ENCODE assay signal across 1 cellular context in genomic region chr5:93902288-93902687, GRCh38.
TF ChIP-seq lines count a peak whose summit lies in the region.

No MANE protein-coding gene starts in this region.

TF ChIP-seq in HepG2, 621 proteins besides CTCF, POLR2A, EP300 and RAD21 (continued from another document and continues in another):
- no peak for TF ChIP-seq ZNF318 (CRISPR knock-in tag; IDR thresholded peaks at IDR 0.05)
- TF ChIP-seq GABPA (IDR thresholded peaks at IDR 0.05; ENCODE audit: low read depth, low read length) = no peak
- no peak for TF ChIP-seq GABPA (CRISPR knock-in tag; IDR thresholded peaks at IDR 0.05; ENCODE audit: low read depth)
- TF ChIP-seq TBX2 (CRISPR knock-in tag; IDR thresholded peaks at IDR 0.05; ENCODE audit: borderline replicate concordance) = no peak
- no peak for TF ChIP-seq NBN (conservative IDR thresholded peaks at IDR 0.05)
- TF ChIP-seq, protein P1, sequence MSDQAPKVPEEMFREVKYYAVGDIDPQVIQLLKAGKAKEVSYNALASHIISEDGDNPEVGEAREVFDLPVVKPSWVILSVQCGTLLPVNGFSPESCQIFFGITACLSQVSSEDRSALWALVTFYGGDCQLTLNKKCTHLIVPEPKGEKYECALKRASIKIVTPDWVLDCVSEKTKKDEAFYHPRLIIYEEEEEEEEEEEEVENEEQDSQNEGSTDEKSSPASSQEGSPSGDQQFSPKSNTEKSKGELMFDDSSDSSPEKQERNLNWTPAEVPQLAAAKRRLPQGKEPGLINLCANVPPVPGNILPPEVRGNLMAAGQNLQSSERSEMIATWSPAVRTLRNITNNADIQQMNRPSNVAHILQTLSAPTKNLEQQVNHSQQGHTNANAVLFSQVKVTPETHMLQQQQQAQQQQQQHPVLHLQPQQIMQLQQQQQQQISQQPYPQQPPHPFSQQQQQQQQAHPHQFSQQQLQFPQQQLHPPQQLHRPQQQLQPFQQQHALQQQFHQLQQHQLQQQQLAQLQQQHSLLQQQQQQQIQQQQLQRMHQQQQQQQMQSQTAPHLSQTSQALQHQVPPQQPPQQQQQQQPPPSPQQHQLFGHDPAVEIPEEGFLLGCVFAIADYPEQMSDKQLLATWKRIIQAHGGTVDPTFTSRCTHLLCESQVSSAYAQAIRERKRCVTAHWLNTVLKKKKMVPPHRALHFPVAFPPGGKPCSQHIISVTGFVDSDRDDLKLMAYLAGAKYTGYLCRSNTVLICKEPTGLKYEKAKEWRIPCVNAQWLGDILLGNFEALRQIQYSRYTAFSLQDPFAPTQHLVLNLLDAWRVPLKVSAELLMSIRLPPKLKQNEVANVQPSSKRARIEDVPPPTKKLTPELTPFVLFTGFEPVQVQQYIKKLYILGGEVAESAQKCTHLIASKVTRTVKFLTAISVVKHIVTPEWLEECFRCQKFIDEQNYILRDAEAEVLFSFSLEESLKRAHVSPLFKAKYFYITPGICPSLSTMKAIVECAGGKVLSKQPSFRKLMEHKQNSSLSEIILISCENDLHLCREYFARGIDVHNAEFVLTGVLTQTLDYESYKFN (CRISPR knock-in tag; conservative IDR thresholded peaks at IDR 0.05) = peak; percentile 61
- TF ChIP-seq HHEX (CRISPR knock-in tag; IDR thresholded peaks at IDR 0.05) = no peak
- TF ChIP-seq FOXA3 (CRISPR knock-in tag; IDR thresholded peaks at IDR 0.05) = peak; percentile 36; the same call in 1 of the 2 replicates
- no peak for TF ChIP-seq HMGA1 (CRISPR knock-in tag; conservative IDR thresholded peaks at IDR 0.05)
- no peak for TF ChIP-seq YEATS2 (CRISPR knock-in tag; IDR thresholded peaks at IDR 0.05; ENCODE audit: borderline replicate concordance)
- no peak for TF ChIP-seq SP5 (CRISPR knock-in tag; IDR thresholded peaks at IDR 0.05; ENCODE audit: borderline replicate concordance, low read depth)
- TF ChIP-seq SATB2 (CRISPR knock-in tag; IDR thresholded peaks at IDR 0.05) = no peak
- TF ChIP-seq UBTF (CRISPR knock-in tag; IDR thresholded peaks at IDR 0.05) = no peak
- TF ChIP-seq HMG20A (CRISPR knock-in tag; IDR thresholded peaks at IDR 0.05; ENCODE audit: borderline replicate concordance) = no peak
- TF ChIP-seq BORCS8-MEF2B (CRISPR knock-in tag; IDR thresholded peaks at IDR 0.05) = no peak
- no peak for TF ChIP-seq CBX5 (CRISPR knock-in tag; IDR thresholded peaks at IDR 0.05; ENCODE audit: borderline replicate concordance)
- TF ChIP-seq, protein P2, sequence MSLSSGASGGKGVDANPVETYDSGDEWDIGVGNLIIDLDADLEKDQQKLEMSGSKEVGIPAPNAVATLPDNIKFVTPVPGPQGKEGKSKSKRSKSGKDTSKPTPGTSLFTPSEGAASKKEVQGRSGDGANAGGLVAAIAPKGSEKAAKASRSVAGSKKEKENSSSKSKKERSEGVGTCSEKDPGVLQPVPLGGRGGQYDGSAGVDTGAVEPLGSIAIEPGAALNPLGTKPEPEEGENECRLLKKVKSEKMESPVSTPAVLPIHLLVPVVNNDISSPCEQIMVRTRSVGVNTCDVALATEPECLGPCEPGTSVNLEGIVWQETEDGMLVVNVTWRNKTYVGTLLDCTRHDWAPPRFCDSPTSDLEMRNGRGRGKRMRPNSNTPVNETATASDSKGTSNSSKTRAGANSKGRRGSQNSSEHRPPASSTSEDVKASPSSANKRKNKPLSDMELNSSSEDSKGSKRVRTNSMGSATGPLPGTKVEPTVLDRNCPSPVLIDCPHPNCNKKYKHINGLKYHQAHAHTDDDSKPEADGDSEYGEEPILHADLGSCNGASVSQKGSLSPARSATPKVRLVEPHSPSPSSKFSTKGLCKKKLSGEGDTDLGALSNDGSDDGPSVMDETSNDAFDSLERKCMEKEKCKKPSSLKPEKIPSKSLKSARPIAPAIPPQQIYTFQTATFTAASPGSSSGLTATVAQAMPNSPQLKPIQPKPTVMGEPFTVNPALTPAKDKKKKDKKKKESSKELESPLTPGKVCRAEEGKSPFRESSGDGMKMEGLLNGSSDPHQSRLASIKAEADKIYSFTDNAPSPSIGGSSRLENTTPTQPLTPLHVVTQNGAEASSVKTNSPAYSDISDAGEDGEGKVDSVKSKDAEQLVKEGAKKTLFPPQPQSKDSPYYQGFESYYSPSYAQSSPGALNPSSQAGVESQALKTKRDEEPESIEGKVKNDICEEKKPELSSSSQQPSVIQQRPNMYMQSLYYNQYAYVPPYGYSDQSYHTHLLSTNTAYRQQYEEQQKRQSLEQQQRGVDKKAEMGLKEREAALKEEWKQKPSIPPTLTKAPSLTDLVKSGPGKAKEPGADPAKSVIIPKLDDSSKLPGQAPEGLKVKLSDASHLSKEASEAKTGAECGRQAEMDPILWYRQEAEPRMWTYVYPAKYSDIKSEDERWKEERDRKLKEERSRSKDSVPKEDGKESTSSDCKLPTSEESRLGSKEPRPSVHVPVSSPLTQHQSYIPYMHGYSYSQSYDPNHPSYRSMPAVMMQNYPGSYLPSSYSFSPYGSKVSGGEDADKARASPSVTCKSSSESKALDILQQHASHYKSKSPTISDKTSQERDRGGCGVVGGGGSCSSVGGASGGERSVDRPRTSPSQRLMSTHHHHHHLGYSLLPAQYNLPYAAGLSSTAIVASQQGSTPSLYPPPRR (CRISPR knock-in tag; IDR thresholded peaks at IDR 0.05; ENCODE audit: borderline replicate concordance) = no peak
- no peak for TF ChIP-seq ZNF263 (CRISPR knock-in tag; IDR thresholded peaks at IDR 0.05)
- TF ChIP-seq MAFG (CRISPR knock-in tag; IDR thresholded peaks at IDR 0.05) = no peak
- no peak for TF ChIP-seq PPARG (CRISPR knock-in tag; conservative IDR thresholded peaks at IDR 0.05)
- no peak for TF ChIP-seq ZNF615 (CRISPR knock-in tag; IDR thresholded peaks at IDR 0.05; ENCODE audit: borderline replicate concordance)
- no peak for TF ChIP-seq ESRRA (CRISPR knock-in tag; IDR thresholded peaks at IDR 0.05; ENCODE audit: low read depth)
- TF ChIP-seq ZNF101 (CRISPR knock-in tag; IDR thresholded peaks at IDR 0.05; ENCODE audit: borderline replicate concordance, low read depth) = no peak
- no peak for TF ChIP-seq ZNF761 (CRISPR knock-in tag; conservative IDR thresholded peaks at IDR 0.05)
- TF ChIP-seq MXI1 (IDR thresholded peaks at IDR 0.05; ENCODE audit: borderline replicate concordance, low read depth, low read length) = no peak
- no peak for TF ChIP-seq ZNF569 (CRISPR knock-in tag; IDR thresholded peaks at IDR 0.05; ENCODE audit: borderline replicate concordance)
- peak; percentile 78; the same call in 1 of the 2 replicates for TF ChIP-seq ZNF3 (CRISPR knock-in tag; IDR thresholded peaks at IDR 0.05)
- peak; percentile 26; the same call in 1 of the 2 replicates for TF ChIP-seq FOXP4 (CRISPR knock-in tag; IDR thresholded peaks at IDR 0.05)
- TF ChIP-seq PBX3 (CRISPR knock-in tag; IDR thresholded peaks at IDR 0.05; ENCODE audit: borderline replicate concordance) = no peak
- TF ChIP-seq TRAFD1 (CRISPR knock-in tag; IDR thresholded peaks at IDR 0.05; ENCODE audit: borderline replicate concordance) = no peak
- TF ChIP-seq ZNF878 (CRISPR knock-in tag; IDR thresholded peaks at IDR 0.05) = no peak
- TF ChIP-seq MATR3 (CRISPR knock-in tag; IDR thresholded peaks at IDR 0.05) = no peak
